9 cellular contexts compared by ENCODE assay signal in genomic region chr9:69456201-69456600, GRCh38.
"Had no signal": no experiment of that assay in that cellular context is flagged by ENCODE, and none has a peak within 500 bp of the region (broad histone marks: within the 10 kb centered on the region; RNA-seq: fewer than 3 reads in every experiment).

No MANE protein-coding gene starts in this region.

- H3K27ac ChIP-seq: GM23248, HL-60 had no signal

- H3K4me3 Mint-ChIP-seq: H9, HFFc6 had no signal

- DNase-seq: GM23248, GOT3, H9, HCEC 1CT, HFFc6, KG1 had no signal

- ATAC-seq: HepG2, K562 had no signal

- H3K27ac Mint-ChIP-seq: H9, HFFc6 had no signal

- H3K9me3 Mint-ChIP-seq: HFFc6 had no signal

- H3K4me3 ChIP-seq: GM23248, K562 had no signal

- H3K9ac ChIP-seq: GM23248 had no signal

- H2AFZ ChIP-seq: GM23248 had no signal
